ENCODE assay signal across 2 cellular contexts in genomic region chr1:107724648-107725047, GRCh38.
TF ChIP-seq lines count a peak whose summit lies in the region.

No MANE protein-coding gene starts in this region.

TF ChIP-seq in SK-N-SH treated with all-trans-retinoic acid at 6 μM for 48 hours, 23 proteins besides CTCF, POLR2A, EP300 and RAD21:
- TF ChIP-seq ZFP3 (CRISPR knock-in tag; IDR thresholded peaks at IDR 0.05) = no peak
- 0 out of 2 replicates have a peak, but pooled peaks have one; percentile 14 for TF ChIP-seq ISL1 (CRISPR knock-in tag; IDR thresholded peaks at IDR 0.05)

TF ChIP-seq in SK-N-SH, 30 proteins besides CTCF, POLR2A, EP300 and RAD21:
- TF ChIP-seq, protein P1, sequence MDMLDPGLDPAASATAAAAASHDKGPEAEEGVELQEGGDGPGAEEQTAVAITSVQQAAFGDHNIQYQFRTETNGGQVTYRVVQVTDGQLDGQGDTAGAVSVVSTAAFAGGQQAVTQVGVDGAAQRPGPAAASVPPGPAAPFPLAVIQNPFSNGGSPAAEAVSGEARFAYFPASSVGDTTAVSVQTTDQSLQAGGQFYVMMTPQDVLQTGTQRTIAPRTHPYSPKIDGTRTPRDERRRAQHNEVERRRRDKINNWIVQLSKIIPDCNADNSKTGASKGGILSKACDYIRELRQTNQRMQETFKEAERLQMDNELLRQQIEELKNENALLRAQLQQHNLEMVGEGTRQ (IDR thresholded peaks at IDR 0.05; ENCODE audit: borderline replicate concordance, low read depth, low read length) = no peak
- TF ChIP-seq MXI1 (IDR thresholded peaks at IDR 0.05; ENCODE audit: low read depth, low read length) (no peak), IRF3 (IDR thresholded peaks at IDR 0.05; ENCODE audit: low read depth, low read length) (no peak), NRF1 (IDR thresholded peaks at IDR 0.05; ENCODE audit: low read depth, low read length) (no peak), POLR2AphosphoS5 (IDR thresholded peaks at IDR 0.05; ENCODE audit: low read depth, low read length) (no peak), ZBTB33 (IDR thresholded peaks at IDR 0.05; ENCODE audit: borderline replicate concordance, low read depth) (no peak), RXRA (IDR thresholded peaks at IDR 0.05; ENCODE audit: borderline replicate concordance, low read depth) (no peak)
- TF ChIP-seq, protein P2, sequence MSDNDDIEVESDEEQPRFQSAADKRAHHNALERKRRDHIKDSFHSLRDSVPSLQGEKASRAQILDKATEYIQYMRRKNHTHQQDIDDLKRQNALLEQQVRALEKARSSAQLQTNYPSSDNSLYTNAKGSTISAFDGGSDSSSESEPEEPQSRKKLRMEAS (IDR thresholded peaks at IDR 0.05; ENCODE audit: low read depth) = no peak
